Comparison of ENCODE assay signal across 8 cellular contexts in genomic region chr3:12999147-13000140, GRCh38.
DNase-seq lines count a peak whose midpoint lies in the region; ATAC-seq and TF ChIP-seq lines count a peak whose summit lies in the region.

No MANE protein-coding gene starts in this region.

- H3K4me3 Mint-ChIP-seq in mesothelial cell of epicardium, result no peak overlapping the region

- peaks cover 2% of the 10 kb centered on the region for H3K27me3 Mint-ChIP-seq in mesothelial cell of epicardium (ENCODE audit: low read depth)

- ATAC-seq in HG02610 (IDR thresholded peaks at IDR 0.05; ENCODE audit: unreplicated experiment), result peak; percentile 33
- ATAC-seq in activated CD4-positive, CD25-positive, alpha-beta regulatory T cell treated with anti-CD3 and anti-CD28 coated beads, Interleukin-2, amount 50 U/mL, for 24 hours, result no peak

- H3K9me3 Mint-ChIP-seq in mesothelial cell of epicardium, result no peaks in the 10 kb centered on the region

- no peak for TF ChIP-seq CTCF in mesothelial cell of epicardium (IDR thresholded peaks at IDR 0.05; ENCODE audit: unreplicated experiment)

- H3K27ac Mint-ChIP-seq in mesothelial cell of epicardium, result no peak overlapping the region

- H3K36me3 Mint-ChIP-seq in mesothelial cell of epicardium, result no peaks in the 10 kb centered on the region

- peak; percentile 87 for DNase-seq in Daoy (ENCODE audit: low read depth)
- DNase-seq in RPMI8226, result peak; percentile 55
- peak; percentile 75 for DNase-seq in inferior parietal cortex (ENCODE audit: extremely low spot score)
- peak; percentile 85 for DNase-seq in ureter (ENCODE audit: low spot score)
- DNase-seq in mesothelial cell of epicardium (ENCODE audit: low spot score in 2 of 2, unreplicated experiment in 2 of 2), result no peak
- no peak for DNase-seq in stimulated activated CD4-positive, alpha-beta T cell treated with anti-CD3 and anti-CD28 coated beads, Interleukin-15, amount 100 ng/mL, for 24 hours

- peaks cover 3% of the 10 kb centered on the region for H3K4me1 Mint-ChIP-seq in mesothelial cell of epicardium

Comparison
In these comparisons a context has a peak if more than half of its experiments do, and no peak if none do; other contexts are left out.
1. DNase-seq: peak in Daoy (single experiment), RPMI8226 (single experiment), inferior parietal cortex (single experiment) and ureter (single experiment); none in mesothelial cell of epicardium (0 of 2) and stimulated activated CD4-positive, alpha-beta T cell treated with anti-CD3 and anti-CD28 coated beads, Interleukin-15, amount 100 ng/mL, for 24 hours (single experiment).